Comparison of ENCODE assay signal across 12 cellular contexts in genomic region chr3:123632161-123632655, GRCh38. TPM values are rescaled to one million over a fixed set of nuclear protein-coding genes. Genes with fewer than 3 reads are reported as not detected.
A peak's percentile ranks its signal among the peaks of the same experiment; 100 is the strongest.
DNase-seq lines count a peak whose midpoint lies in the region; ATAC-seq, FAIRE-seq and TF ChIP-seq lines count a peak whose summit lies in the region.
"Had no signal": no experiment of that assay in that cellular context is flagged by ENCODE, and none has a peak within 500 bp of the region (broad histone marks: within the 10 kb centered on the region; RNA-seq: fewer than 3 reads in every experiment).

No MANE protein-coding gene starts in this region.

- H3K4me1 ChIP-seq in right atrium auricular region, result peaks cover 0 to 49% of the 10 kb centered on the region in 2 donors
- peaks cover 8% of the 10 kb centered on the region for H3K4me1 ChIP-seq in upper lobe of right lung
- H3K4me1 ChIP-seq in small intestine (ENCODE audit: control insufficient read depth in 2 of 2, insufficient read depth in 1 of 2, low read depth in 1 of 2, low read length in 1 of 2), result peaks cover 0 to 2% of the 10 kb centered on the region in 2 donors
- H3K4me1 ChIP-seq: BE2C had no signal

- H3K27me3 Mint-ChIP-seq in chondrocyte (ENCODE audit: low read depth), result no peaks in the 10 kb centered on the region

- H3K27ac ChIP-seq in right atrium auricular region (peak overlapping the region in 1 of 2 donors; percentile 31), upper lobe of right lung (no peak overlapping the region), small intestine (ENCODE audit: low read depth in 1 of 2, low read length in 1 of 2) (no peak overlapping the region)
- H3K27ac ChIP-seq: heart right ventricle had no signal

- H3K27me3 ChIP-seq in right atrium auricular region (no peaks in the 10 kb centered on the region), upper lobe of right lung (no peaks in the 10 kb centered on the region), small intestine (ENCODE audit: control insufficient read depth in 2 of 2, insufficient read depth in 2 of 2, low read length in 2 of 2) (no peaks in the 10 kb centered on the region)
- H3K27me3 ChIP-seq: BE2C, heart right ventricle had no signal

- no peaks in the 10 kb centered on the region for H3K9me3 ChIP-seq in right atrium auricular region
- H3K9me3 ChIP-seq in upper lobe of right lung, result no peaks in the 10 kb centered on the region
- H3K9me3 ChIP-seq in small intestine (ENCODE audit: control insufficient read depth, low read depth), result no peaks in the 10 kb centered on the region
- H3K9me3 ChIP-seq: BE2C, heart right ventricle had no signal

- ATAC-seq in Right ventricle myocardium superior (ENCODE audit: poor library complexity) (peak; percentile 43), upper lobe of right lung (peak; percentile 31), GM21390 (IDR thresholded peaks at IDR 0.05; ENCODE audit: unreplicated experiment) (no peak)
- ATAC-seq: T-cell had no signal

- 46 to 77% (median 58%) methylated on average over 6 of the region's 6 CpGs for WGBS in small intestine, 3 donors

- TF ChIP-seq CTCF in right atrium auricular region (IDR thresholded peaks at IDR 0.05) (no peak), chondrocyte (IDR thresholded peaks at IDR 0.05) (no peak), upper lobe of right lung (IDR thresholded peaks at IDR 0.05) (no peak)

- DNase-seq in Right ventricle myocardium superior, result no peak
- no peak for DNase-seq in right atrium auricular region (ENCODE audit: low spot score)
- no peak for DNase-seq in chondrocyte (ENCODE audit: low spot score)
- peak; percentile 52 for DNase-seq in left kidney (ENCODE audit: low read depth, low spot score)
- no peak for DNase-seq in upper lobe of right lung
- DNase-seq in activated gamma-delta T cell (lab: John Stamatoyannopoulos, UW), result no peak
- no peak for DNase-seq in small intestine
- DNase-seq: BE2C, nephron progenitor cell, T-cell had no signal

- H3K36me3 ChIP-seq in right atrium auricular region (peaks cover 1% of the 10 kb centered on the region), upper lobe of right lung (peaks cover 33% of the 10 kb centered on the region), small intestine (ENCODE audit: control insufficient read depth in 2 of 2, insufficient read depth in 2 of 2, low read length in 2 of 2) (no peaks in the 10 kb centered on the region)
- H3K36me3 ChIP-seq: BE2C had no signal

- H3K9me3 Mint-ChIP-seq in chondrocyte (ENCODE audit: low read depth), result no peaks in the 10 kb centered on the region
- H3K9me3 Mint-ChIP-seq: nephron progenitor cell, T-cell had no signal

- H3K4me1 Mint-ChIP-seq in chondrocyte (ENCODE audit: low read depth), result peaks cover 58% of the 10 kb centered on the region
- H3K4me1 Mint-ChIP-seq: T-cell had no signal

- intact Hi-C loops in Right ventricle myocardium superior (cut with DNase I) (no loop called here), upper lobe of right lung (cut with DNase I) (no loop called here)

- H3K27ac Mint-ChIP-seq in chondrocyte (ENCODE audit: unreplicated experiment), result peak overlapping the region; percentile 82
- H3K27ac Mint-ChIP-seq: nephron progenitor cell, T-cell had no signal

- peaks cover 48% of the 10 kb centered on the region for H3K36me3 Mint-ChIP-seq in chondrocyte (ENCODE audit: low read depth)

- FAIRE-seq in small intestine (lab: Jason Lieb, UNC), result no peak

- H3K4me3 Mint-ChIP-seq in chondrocyte (ENCODE audit: unreplicated experiment), result no peak overlapping the region
- H3K4me3 Mint-ChIP-seq: nephron progenitor cell, T-cell had no signal

- no peak overlapping the region for H3K4me3 ChIP-seq in right atrium auricular region
- H3K4me3 ChIP-seq in upper lobe of right lung, result no peak overlapping the region
- H3K4me3 ChIP-seq in small intestine (ENCODE audit: low read depth in 1 of 2, low read length in 2 of 2), result no peak overlapping the region
- H3K4me3 ChIP-seq: heart right ventricle had no signal

RNA-seq across cellular contexts. Expression of gene HACD2, which starts 47.4 kb away (rescaled TPM):
- total RNA-seq in Right ventricle myocardium superior (9.1 TPM), right atrium auricular region (10 to 100 TPM; 22.7 to 28.6 TPM), chondrocyte (78.4 to 106 TPM (median 79.0 TPM) in 3 replicates), upper lobe of right lung (47.2 TPM)
- polyA plus RNA-seq in small intestine, result 10 to 100 TPM; 15.1 to 24.3 (median 21.0) TPM
